In the genomic region with DNA sequence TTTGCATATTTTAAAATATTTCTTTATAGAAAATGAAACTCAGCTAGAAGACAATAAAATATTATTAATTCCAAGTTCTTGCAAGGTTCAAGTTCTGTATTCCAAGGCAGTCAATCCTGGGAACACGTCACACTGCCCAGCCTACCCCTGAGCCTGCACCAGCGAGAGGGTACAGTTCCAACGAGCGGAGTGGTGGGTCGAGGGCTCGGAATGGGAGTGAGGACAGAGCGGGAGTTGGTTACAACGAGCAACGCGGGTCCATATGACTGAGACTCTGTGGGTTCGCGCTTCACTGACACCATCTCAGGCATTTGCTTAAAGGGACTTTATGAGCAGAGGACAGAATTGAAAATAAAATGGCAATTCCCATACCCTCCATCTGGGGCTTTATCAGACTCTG, we compare ENCODE assay signal across 1 cellular context.
TF ChIP-seq lines count a peak whose summit lies in the region.

No MANE protein-coding gene starts in this region.

TF ChIP-seq in K562, 482 proteins besides CTCF, POLR2A, EP300 and RAD21:
- TF ChIP-seq ZNF778 (CRISPR knock-in tag; IDR thresholded peaks at IDR 0.05) (no peak), POLR3G (IDR thresholded peaks at IDR 0.05; ENCODE audit: extremely low read depth, insufficient read length, insufficient replicate concordance) (no peak), CREB1 (IDR thresholded peaks at IDR 0.05) (no peak), CREB1 (CRISPR knock-in tag; IDR thresholded peaks at IDR 0.05) (no peak), YY1 (IDR thresholded peaks at IDR 0.05; ENCODE audit: borderline replicate concordance in 1 of 3, control insufficient read depth in 1 of 3, extremely low read depth in 1 of 3, insufficient read depth in 3 of 3, insufficient read length in 1 of 3, insufficient replicate concordance in 2 of 3, low read depth in 1 of 3, low read length in 2 of 3) (no peak), RBM25 (IDR thresholded peaks at IDR 0.05; ENCODE audit: low read depth, low read length, severe bottlenecking) (no peak), MAFK (IDR thresholded peaks at IDR 0.05; ENCODE audit: low read length) (no peak), NCOA4 (IDR thresholded peaks at IDR 0.05; ENCODE audit: partially characterized antibody) (no peak), ZNF444 (CRISPR knock-in tag; IDR thresholded peaks at IDR 0.05) (no peak), KAT8 (IDR thresholded peaks at IDR 0.05; ENCODE audit: low read depth) (no peak), ZNF239 (CRISPR knock-in tag; IDR thresholded peaks at IDR 0.05) (no peak)
- TF ChIP-seq, protein P1, sequence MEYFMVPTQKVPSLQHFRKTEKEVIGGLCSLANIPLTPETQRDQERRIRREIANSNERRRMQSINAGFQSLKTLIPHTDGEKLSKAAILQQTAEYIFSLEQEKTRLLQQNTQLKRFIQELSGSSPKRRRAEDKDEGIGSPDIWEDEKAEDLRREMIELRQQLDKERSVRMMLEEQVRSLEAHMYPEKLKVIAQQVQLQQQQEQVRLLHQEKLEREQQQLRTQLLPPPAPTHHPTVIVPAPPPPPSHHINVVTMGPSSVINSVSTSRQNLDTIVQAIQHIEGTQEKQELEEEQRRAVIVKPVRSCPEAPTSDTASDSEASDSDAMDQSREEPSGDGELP (CRISPR knock-in tag; IDR thresholded peaks at IDR 0.05; ENCODE audit: borderline replicate concordance): no peak
- TF ChIP-seq, protein P2, sequence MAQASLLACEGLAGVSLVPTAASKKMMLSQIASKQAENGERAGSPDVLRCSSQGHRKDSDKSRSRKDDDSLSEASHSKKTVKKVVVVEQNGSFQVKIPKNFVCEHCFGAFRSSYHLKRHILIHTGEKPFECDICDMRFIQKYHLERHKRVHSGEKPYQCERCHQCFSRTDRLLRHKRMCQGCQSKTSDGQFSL (CRISPR knock-in tag; IDR thresholded peaks at IDR 0.05): no peak
- TF ChIP-seq, protein P2 (tag; IDR thresholded peaks at IDR 0.05): no peak
- TF ChIP-seq, protein P3, sequence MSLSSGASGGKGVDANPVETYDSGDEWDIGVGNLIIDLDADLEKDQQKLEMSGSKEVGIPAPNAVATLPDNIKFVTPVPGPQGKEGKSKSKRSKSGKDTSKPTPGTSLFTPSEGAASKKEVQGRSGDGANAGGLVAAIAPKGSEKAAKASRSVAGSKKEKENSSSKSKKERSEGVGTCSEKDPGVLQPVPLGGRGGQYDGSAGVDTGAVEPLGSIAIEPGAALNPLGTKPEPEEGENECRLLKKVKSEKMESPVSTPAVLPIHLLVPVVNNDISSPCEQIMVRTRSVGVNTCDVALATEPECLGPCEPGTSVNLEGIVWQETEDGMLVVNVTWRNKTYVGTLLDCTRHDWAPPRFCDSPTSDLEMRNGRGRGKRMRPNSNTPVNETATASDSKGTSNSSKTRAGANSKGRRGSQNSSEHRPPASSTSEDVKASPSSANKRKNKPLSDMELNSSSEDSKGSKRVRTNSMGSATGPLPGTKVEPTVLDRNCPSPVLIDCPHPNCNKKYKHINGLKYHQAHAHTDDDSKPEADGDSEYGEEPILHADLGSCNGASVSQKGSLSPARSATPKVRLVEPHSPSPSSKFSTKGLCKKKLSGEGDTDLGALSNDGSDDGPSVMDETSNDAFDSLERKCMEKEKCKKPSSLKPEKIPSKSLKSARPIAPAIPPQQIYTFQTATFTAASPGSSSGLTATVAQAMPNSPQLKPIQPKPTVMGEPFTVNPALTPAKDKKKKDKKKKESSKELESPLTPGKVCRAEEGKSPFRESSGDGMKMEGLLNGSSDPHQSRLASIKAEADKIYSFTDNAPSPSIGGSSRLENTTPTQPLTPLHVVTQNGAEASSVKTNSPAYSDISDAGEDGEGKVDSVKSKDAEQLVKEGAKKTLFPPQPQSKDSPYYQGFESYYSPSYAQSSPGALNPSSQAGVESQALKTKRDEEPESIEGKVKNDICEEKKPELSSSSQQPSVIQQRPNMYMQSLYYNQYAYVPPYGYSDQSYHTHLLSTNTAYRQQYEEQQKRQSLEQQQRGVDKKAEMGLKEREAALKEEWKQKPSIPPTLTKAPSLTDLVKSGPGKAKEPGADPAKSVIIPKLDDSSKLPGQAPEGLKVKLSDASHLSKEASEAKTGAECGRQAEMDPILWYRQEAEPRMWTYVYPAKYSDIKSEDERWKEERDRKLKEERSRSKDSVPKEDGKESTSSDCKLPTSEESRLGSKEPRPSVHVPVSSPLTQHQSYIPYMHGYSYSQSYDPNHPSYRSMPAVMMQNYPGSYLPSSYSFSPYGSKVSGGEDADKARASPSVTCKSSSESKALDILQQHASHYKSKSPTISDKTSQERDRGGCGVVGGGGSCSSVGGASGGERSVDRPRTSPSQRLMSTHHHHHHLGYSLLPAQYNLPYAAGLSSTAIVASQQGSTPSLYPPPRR (CRISPR knock-in tag; IDR thresholded peaks at IDR 0.05; ENCODE audit: borderline replicate concordance): no peak
